In the genomic region with DNA sequence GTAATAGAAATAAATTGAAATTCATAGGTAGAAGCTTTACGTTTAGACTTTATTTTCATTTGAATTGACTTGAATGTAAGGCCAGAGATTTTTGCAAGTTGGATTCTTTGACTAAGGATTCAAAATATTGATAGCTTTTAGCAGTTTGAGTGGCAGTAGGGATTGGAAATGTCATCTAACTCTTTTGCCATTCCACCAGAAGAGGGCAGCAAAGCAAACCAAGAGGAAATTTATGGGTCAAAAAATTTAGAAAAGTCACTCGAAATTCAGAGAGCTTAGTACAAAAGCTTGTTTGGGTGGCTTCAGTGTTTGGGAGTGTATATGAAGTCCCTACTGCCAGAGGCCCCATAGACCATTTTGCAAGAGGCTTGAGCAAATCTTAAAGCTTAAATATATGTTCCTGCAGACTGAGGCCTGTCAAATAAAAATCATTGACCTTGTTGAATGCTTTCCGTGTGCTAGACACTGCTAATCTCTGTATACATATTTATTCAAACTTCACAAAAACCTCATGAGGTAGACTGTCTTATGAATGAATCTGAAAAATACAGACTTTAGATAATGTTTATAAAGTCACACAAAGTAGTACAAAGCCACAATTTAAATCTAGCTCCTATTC, we compare ENCODE assay signal across 8 cellular contexts. TPM values are rescaled to one million over a fixed set of nuclear protein-coding genes. Genes with fewer than 3 reads are reported as not detected.
DNase-seq lines count a peak whose midpoint lies in the region; ATAC-seq and TF ChIP-seq lines count a peak whose summit lies in the region.

No MANE protein-coding gene starts in this region.

- DNase-seq in NCI-H1436 (lab: John Stamatoyannopoulos, UW), result peak; percentile 38
- no peak for DNase-seq in NCI-H1436 treated with DMSO at 0.1 percent for 48 hours (lab: John Stamatoyannopoulos, UW)
- DNase-seq in HEK293T (ENCODE audit: extremely low spot score), result peak; percentile 43
- DNase-seq in RKO (ENCODE audit: low spot score), result peak; percentile 60
- DNase-seq in dermis blood vessel endothelial cell, result peak; percentile 66
- DNase-seq in myocyte (ENCODE audit: low read depth), result peak; percentile 71

- CTCF ChIA-PET in HEK293T (lab: Yijun Ruan, JAX), result interaction anchor here (0.6 to 1.5 kb wide), 20 partner anchors 8 to 1015 kb away, joined by 3 to 8 read pairs (median 3); no protein-coding TSS in a partner anchor

- no peak for ATAC-seq in HG03354 (IDR thresholded peaks at IDR 0.05; ENCODE audit: poor library complexity, severe bottlenecking, unreplicated experiment)
- ATAC-seq in HG03378 (IDR thresholded peaks at IDR 0.05; ENCODE audit: unreplicated experiment), result no peak

- POLR2A ChIA-PET in HEK293T (lab: Yijun Ruan, JAX), result no interaction called here

TF ChIP-seq in HEK293T, 16 proteins besides CTCF, POLR2A, EP300 and RAD21:
- no peak for TF ChIP-seq CTBP1 (IDR thresholded peaks at IDR 0.05; ENCODE audit: borderline replicate concordance)
- TF ChIP-seq, protein P1, sequence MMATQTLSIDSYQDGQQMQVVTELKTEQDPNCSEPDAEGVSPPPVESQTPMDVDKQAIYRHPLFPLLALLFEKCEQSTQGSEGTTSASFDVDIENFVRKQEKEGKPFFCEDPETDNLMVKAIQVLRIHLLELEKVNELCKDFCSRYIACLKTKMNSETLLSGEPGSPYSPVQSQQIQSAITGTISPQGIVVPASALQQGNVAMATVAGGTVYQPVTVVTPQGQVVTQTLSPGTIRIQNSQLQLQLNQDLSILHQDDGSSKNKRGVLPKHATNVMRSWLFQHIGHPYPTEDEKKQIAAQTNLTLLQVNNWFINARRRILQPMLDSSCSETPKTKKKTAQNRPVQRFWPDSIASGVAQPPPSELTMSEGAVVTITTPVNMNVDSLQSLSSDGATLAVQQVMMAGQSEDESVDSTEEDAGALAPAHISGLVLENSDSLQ (IDR thresholded peaks at IDR 0.05), result peak; percentile 92
TF ChIP-seq in HEK293T: peak in this region for 1.

RNA-seq across cellular contexts. Expression of a gene that starts 44.6 kb away (rescaled TPM):
- total RNA-seq in dermis blood vessel endothelial cell (22.0 and 24.7 TPM in 2 replicates), myocyte (8.5 and 13.3 TPM in 2 replicates)
- polyA plus RNA-seq in myocyte (2012), result 5.1 TPM
